Comparison of ENCODE assay signal across 8 cellular contexts in genomic region chr12:130818381-130819247, GRCh38. TPM values are rescaled to one million over a fixed set of nuclear protein-coding genes. Genes with fewer than 3 reads are reported as not detected.
A peak's percentile ranks its signal among the peaks of the same experiment; 100 is the strongest.
DNase-seq lines count a peak whose midpoint lies in the region; ATAC-seq and TF ChIP-seq lines count a peak whose summit lies in the region.

No MANE protein-coding gene starts in this region.

- H3K27ac ChIP-seq in colonic mucosa (peak overlapping the region; percentile 53), lower lobe of right lung (peak overlapping the region; percentile 58)

- H3K79me2 ChIP-seq in Loucy (ENCODE audit: insufficient read depth, low read length), result no peaks in the 10 kb centered on the region

- H3K27me3 ChIP-seq in Loucy (ENCODE audit: insufficient read depth, low read length, poor library complexity, severe bottlenecking) (no peaks in the 10 kb centered on the region), colonic mucosa (no peaks in the 10 kb centered on the region), lower lobe of right lung (ENCODE audit: low read depth) (no peaks in the 10 kb centered on the region)

- H2AFZ ChIP-seq in Loucy (ENCODE audit: low read length), result no peak overlapping the region

- no peaks in the 10 kb centered on the region for H3F3A ChIP-seq in Loucy (ENCODE audit: low read depth)

- no peaks in the 10 kb centered on the region for H3K4me1 ChIP-seq in Loucy (ENCODE audit: insufficient read depth, low read length, poor library complexity, severe bottlenecking)
- peaks cover 4% of the 10 kb centered on the region for H3K4me1 ChIP-seq in colonic mucosa
- peaks cover 13% of the 10 kb centered on the region for H3K4me1 ChIP-seq in lower lobe of right lung

- ATAC-seq in GM21723 (IDR thresholded peaks at IDR 0.05; ENCODE audit: unreplicated experiment) (peak; percentile 94), lower lobe of right lung (peak; percentile 95 to 98)

- peak; percentile 33 for DNase-seq in Daoy (ENCODE audit: low read depth)
- DNase-seq in activated CD4-positive, alpha-beta T cell treated with anti-CD3 and anti-CD28 coated beads for 48 hours, result peak; percentile 84
- DNase-seq in colonic mucosa, result peak; percentile 75
- peak; percentile 84 for DNase-seq in lower lobe of right lung
- peak; percentile 57 for DNase-seq in stimulated activated CD8-positive, alpha-beta memory T cell treated with anti-CD3 and anti-CD28 coated beads, Interleukin-12 subunit alpha, Interleukin-12 subunit beta, amount 100 ng/mL, for 1 hour (ENCODE audit: low read depth)
- DNase-seq in NCI-H82 treated with DMSO at 0.1 percent for 48 hours (lab: John Stamatoyannopoulos, UW; ENCODE audit: unreplicated experiment), result no peak

- no peak overlapping the region for H3K4me3 ChIP-seq in Loucy (ENCODE audit: low read length, poor library complexity, severe bottlenecking)
- H3K4me3 ChIP-seq in colonic mucosa, result peak overlapping the region; percentile 43
- H3K4me3 ChIP-seq in lower lobe of right lung, result peak overlapping the region; percentile 66

- no peaks in the 10 kb centered on the region for H3K9me2 ChIP-seq in Loucy (replicated peaks; ENCODE audit: low read depth, low read length)

- intact Hi-C loops in colonic mucosa (cut with DNase I), result loop anchor here (5.0 kb wide), 1 partner anchor 56 kb away; no protein-coding TSS in a partner anchor
- intact Hi-C loops in lower lobe of right lung (cut with DNase I), result no loop called here

- H3K9me3 ChIP-seq in Loucy (ENCODE audit: insufficient read depth, low read depth, low read length) (no peaks in the 10 kb centered on the region), colonic mucosa (no peaks in the 10 kb centered on the region), lower lobe of right lung (no peaks in the 10 kb centered on the region)

- H3K36me3 ChIP-seq in Loucy (ENCODE audit: insufficient read depth, low read length), result peaks cover 15% of the 10 kb centered on the region; the same call in 1 of the 2 replicates
- H3K36me3 ChIP-seq in colonic mucosa, result no peaks in the 10 kb centered on the region
- H3K36me3 ChIP-seq in lower lobe of right lung, result peaks cover 48% of the 10 kb centered on the region

- no peak overlapping the region for H3K4me2 ChIP-seq in Loucy (ENCODE audit: low read depth, low read length, poor library complexity, severe bottlenecking)

- H4K20me1 ChIP-seq in Loucy (ENCODE audit: insufficient read depth, low read length, poor library complexity, severe bottlenecking), result no peaks in the 10 kb centered on the region

- peak; percentile 46 for TF ChIP-seq CTCF in Loucy (conservative IDR thresholded peaks at IDR 0.05; ENCODE audit: low read length)
- peak; percentile 92 for TF ChIP-seq CTCF in colonic mucosa (IDR thresholded peaks at IDR 0.05)
- peak; percentile 96 for TF ChIP-seq CTCF in lower lobe of right lung (IDR thresholded peaks at IDR 0.05)

- H3K9ac ChIP-seq in Loucy (ENCODE audit: low read depth, low read length, poor library complexity, severe bottlenecking), result no peak overlapping the region
- H3K9ac ChIP-seq in colonic mucosa (ENCODE audit: low read depth in 2 of 2, low read length in 2 of 2), result peak overlapping the region; percentile 6 to 28

RNA-seq across cellular contexts. Expression of gene STX2, which starts 20.4 kb away (rescaled TPM):
- 19.4 and 24.3 TPM in 2 replicates for total RNA-seq in Daoy (2014; rRNA removed; shearing (Covaris generic))
- total RNA-seq in colonic mucosa (1 to 10 TPM; 2.1 to 4.8 TPM), lower lobe of right lung (24.6 TPM)

RNA-seq across cellular contexts. Expression of gene RAN, which starts 53.3 kb away (rescaled TPM):
- total RNA-seq in Daoy (2014; rRNA removed; shearing (Covaris generic)), result 1,013 and 1,367 TPM in 2 replicates
- total RNA-seq in colonic mucosa (100 to 1,000 TPM; 374 to 847 TPM), lower lobe of right lung (300 TPM)

Comparison
In these comparisons a context has a peak if more than half of its experiments do, and no peak if none do; other contexts are left out.
1. CTCF ChIP-seq: peak in every context shown above with its lines; median percentile 96 in lower lobe of right lung; 92 in colonic mucosa; 46 in Loucy.